ENCODE assay signal across 1 cellular context in genomic region chr5:154653418-154653763, GRCh38.
TF ChIP-seq lines count a peak whose summit lies in the region.

No MANE protein-coding gene starts in this region.

TF ChIP-seq in HepG2, 621 proteins besides CTCF, POLR2A, EP300 and RAD21 (continued from another document and continues in another):
- TF ChIP-seq SKIL (CRISPR knock-in tag; IDR thresholded peaks at IDR 0.05; ENCODE audit: borderline replicate concordance): peak; percentile 84
- peak; percentile 93 for TF ChIP-seq NCOA2 (CRISPR knock-in tag; IDR thresholded peaks at IDR 0.05)
- TF ChIP-seq TGIF2 (CRISPR knock-in tag; IDR thresholded peaks at IDR 0.05): 0 out of 2 replicates have a peak, but pooled peaks have one; percentile 49
- no peak for TF ChIP-seq CHD4 (IDR thresholded peaks at IDR 0.05; ENCODE audit: borderline replicate concordance, low read length)
- no peak for TF ChIP-seq ZNF253 (CRISPR knock-in tag; IDR thresholded peaks at IDR 0.05; ENCODE audit: borderline replicate concordance)
- TF ChIP-seq ARNT (IDR thresholded peaks at IDR 0.05): no peak
- TF ChIP-seq TIGD3 (CRISPR knock-in tag; IDR thresholded peaks at IDR 0.05; ENCODE audit: borderline replicate concordance): no peak
- TF ChIP-seq THAP7 (CRISPR knock-in tag; IDR thresholded peaks at IDR 0.05): no peak
- TF ChIP-seq FOXP4 (CRISPR knock-in tag; IDR thresholded peaks at IDR 0.05): peak; percentile 95
- TF ChIP-seq BCL3 (CRISPR knock-in tag; IDR thresholded peaks at IDR 0.05): peak; percentile 82; the same call in 1 of the 2 replicates
- no peak for TF ChIP-seq ZNF607 (CRISPR knock-in tag; IDR thresholded peaks at IDR 0.05; ENCODE audit: borderline replicate concordance)
- TF ChIP-seq ZKSCAN5 (CRISPR knock-in tag; IDR thresholded peaks at IDR 0.05): 0 out of 2 replicates have a peak, but pooled peaks have one; percentile 43
- TF ChIP-seq AKAP8 (CRISPR knock-in tag; IDR thresholded peaks at IDR 0.05): no peak; the same call in 1 of the 2 replicates
- TF ChIP-seq ZBTB43 (CRISPR knock-in tag; conservative IDR thresholded peaks at IDR 0.05): 0 out of 2 replicates have a peak, but pooled peaks have one; percentile 25
- 0 out of 2 replicates have a peak, but pooled peaks have one; percentile 51 for TF ChIP-seq PPARG (CRISPR knock-in tag; conservative IDR thresholded peaks at IDR 0.05)
- TF ChIP-seq THAP9 (CRISPR knock-in tag; IDR thresholded peaks at IDR 0.05; ENCODE audit: borderline replicate concordance): peak; percentile 63; the same call in 1 of the 2 replicates
- peak; percentile 86 for TF ChIP-seq ARID5B (CRISPR knock-in tag; IDR thresholded peaks at IDR 0.05)
- no peak for TF ChIP-seq ZNF773 (CRISPR knock-in tag; IDR thresholded peaks at IDR 0.05; ENCODE audit: borderline replicate concordance)
- TF ChIP-seq TERF1 (CRISPR knock-in tag; IDR thresholded peaks at IDR 0.05): no peak
- peak; percentile 79; the same call in 1 of the 2 replicates for TF ChIP-seq ZNF350 (CRISPR knock-in tag; IDR thresholded peaks at IDR 0.05; ENCODE audit: borderline replicate concordance, low read depth)
- 0 out of 2 replicates have a peak, but pooled peaks have one; percentile 25 for TF ChIP-seq TFDP2 (CRISPR knock-in tag; IDR thresholded peaks at IDR 0.05)
- TF ChIP-seq ZNF12 (CRISPR knock-in tag; IDR thresholded peaks at IDR 0.05): no peak
- no peak for TF ChIP-seq E2F1 (CRISPR knock-in tag; IDR thresholded peaks at IDR 0.05)
- TF ChIP-seq SNAI1 (CRISPR knock-in tag; IDR thresholded peaks at IDR 0.05; ENCODE audit: borderline replicate concordance): 0 out of 2 replicates have a peak, but pooled peaks have one; percentile 36
- TF ChIP-seq ZNF263 (CRISPR knock-in tag; IDR thresholded peaks at IDR 0.05): 0 out of 2 replicates have a peak, but pooled peaks have one; percentile 38
- peak; percentile 75 for TF ChIP-seq MLX (CRISPR knock-in tag; IDR thresholded peaks at IDR 0.05)
- peak; percentile 67 for TF ChIP-seq UBTF (CRISPR knock-in tag; IDR thresholded peaks at IDR 0.05)
- peak; percentile 21; the same call in 1 of the 2 replicates for TF ChIP-seq GATAD1 (CRISPR knock-in tag; IDR thresholded peaks at IDR 0.05)
- TF ChIP-seq SIX4 (CRISPR knock-in tag; IDR thresholded peaks at IDR 0.05): 0 out of 2 replicates have a peak, but pooled peaks have one; percentile 43
